ENCODE assay signal across 23 cellular contexts in the genomic region with DNA sequence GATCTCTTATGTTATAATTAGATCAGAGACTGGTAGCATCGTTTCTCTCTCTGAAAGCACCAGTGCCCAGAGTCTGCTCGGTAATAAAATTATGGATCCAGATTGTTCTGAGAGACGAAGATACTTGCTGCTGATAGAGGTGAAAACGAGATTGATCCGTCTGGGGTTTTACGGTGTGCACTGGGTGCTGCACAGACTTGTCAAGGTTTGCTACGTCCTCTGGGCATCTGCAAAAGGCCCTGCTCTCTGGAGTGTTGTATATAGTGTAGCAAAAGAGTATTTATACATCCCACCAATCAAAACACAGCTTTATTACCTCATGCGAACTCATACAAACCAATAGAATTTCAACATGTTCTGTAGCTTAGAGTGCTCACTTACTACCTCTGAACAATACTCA.
DNase-seq lines count a peak whose midpoint lies in the region; ATAC-seq, FAIRE-seq and TF ChIP-seq lines count a peak whose summit lies in the region.
"Had no signal": no experiment of that assay in that cellular context is flagged by ENCODE, and none has a peak within 500 bp of the region (broad histone marks: within the 10 kb centered on the region; RNA-seq: fewer than 3 reads in every experiment).

No MANE protein-coding gene starts in this region.

- peaks cover 6 to 28% of the 10 kb centered on the region in 2 experiments for H3K36me3 ChIP-seq in GM12878 (ENCODE audit: control insufficient read depth in 2 of 2, insufficient read depth in 2 of 2, low read length in 1 of 2)
- H3K36me3 ChIP-seq in stomach smooth muscle (ENCODE audit: control insufficient read depth in 2 of 2, insufficient read depth in 2 of 2, low read length in 2 of 2) = peaks cover 13 to 16% of the 10 kb centered on the region in 2 donors
- H3K36me3 ChIP-seq in naive thymus-derived CD4-positive, alpha-beta T cell (ENCODE audit: control insufficient read depth in 2 of 3, insufficient read depth in 3 of 3, low read length in 3 of 3) = peaks cover 0 to 12% (median 4%) of the 10 kb centered on the region in 3 experiments
- no peaks in the 10 kb centered on the region for H3K36me3 ChIP-seq in MM.1S (replicated peaks; ENCODE audit: insufficient read depth, low read length)
- H3K36me3 ChIP-seq: Peyer's patch had no signal

- no peak for TF ChIP-seq RAD21 in GM12878 (IDR thresholded peaks at IDR 0.05; ENCODE audit: insufficient read depth, low read depth, low read length)

- SMC1A ChIA-PET in GM12878 (lab: Charles Lee; ENCODE audit: uncharacterized antibody, unreplicated experiment) = interaction anchor here (1.6 kb wide), 1 partner anchor 17 kb away, joined by 5 read pairs; no protein-coding TSS in a partner anchor

- H3K27ac ChIP-seq in GM12878 (ENCODE audit: control insufficient read depth, insufficient read depth) (no peak overlapping the region), stomach smooth muscle (ENCODE audit: low read length) (peak overlapping the region; percentile 19), MM.1S (ENCODE audit: low read length) (no peak overlapping the region)
- H3K27ac ChIP-seq in naive thymus-derived CD4-positive, alpha-beta T cell (ENCODE audit: low read depth, low read length) = no peak overlapping the region
- H3K27ac ChIP-seq: HL-60, Peyer's patch had no signal

- no peak for TF ChIP-seq POLR2A in GM12878 (IDR thresholded peaks at IDR 0.05; ENCODE audit: low read depth, low read length)

- H3K79me2 ChIP-seq in GM12878 (ENCODE audit: control insufficient read depth, insufficient read depth, low read length) (no peaks in the 10 kb centered on the region), MM.1S (ENCODE audit: low read length) (no peaks in the 10 kb centered on the region)

- BruUV-seq in GM12878 (replicated peaks; lab: Mats Ljungman, UMichigan) = TSS peak; percentile 46

- H2AFZ ChIP-seq in GM12878 (ENCODE audit: control insufficient read depth, low read depth, low read length) (no peak overlapping the region), MM.1S (ENCODE audit: low read length) (no peak overlapping the region)
- H2AFZ ChIP-seq: GM23338 had no signal

- H3K4me2 ChIP-seq in GM12878 (ENCODE audit: control insufficient read depth, insufficient read depth) (no peak overlapping the region), MM.1S (ENCODE audit: low read depth, low read length) (no peak overlapping the region)
- H3K4me2 ChIP-seq: GM23338 had no signal

- no peaks in the 10 kb centered on the region for H3K9me3 Mint-ChIP-seq in activated naive CD4-positive, alpha-beta T cell treated with anti-CD3 and anti-CD28 coated beads, Interleukin-2, amount 50 U/mL, for 24 hours
- H3K9me3 Mint-ChIP-seq in WTC11 = no peaks in the 10 kb centered on the region
- H3K9me3 Mint-ChIP-seq in naive thymus-derived CD4-positive, alpha-beta T cell = peaks cover 0 to 1% (median 0%) of the 10 kb centered on the region in 11 donors
- H3K9me3 Mint-ChIP-seq: CD4-positive, CD25-positive, alpha-beta regulatory T cell; GM23338; T-helper 1 cell treated with Interleukin-12 subunit alpha and Interleukin-12 subunit beta and Interleukin-4 antibody, amounts not matched to agents 30 μg/mL and 1 μg/mL, for 36 hours had no signal

- ATAC-seq in GM12878 (no peak), WTC11 (no peak)
- ATAC-seq in naive thymus-derived CD4-positive, alpha-beta T cell = no peak
- ATAC-seq: GM23338, HCT116 had no signal

- CTCF ChIA-PET in GM12878 (lab: Yijun Ruan, JAX) = no interaction called here
- CTCF ChIA-PET in WTC11 (lab: Charles Lee) = no interaction called here
- CTCF ChIA-PET in naive thymus-derived CD4-positive, alpha-beta T cell (lab: Charles Lee) = no interaction called here

- POLR2A ChIA-PET in GM12878 (lab: Charles Lee) = no interaction called here
- POLR2A ChIA-PET in WTC11 (lab: Charles Lee) = no interaction called here
- POLR2A ChIA-PET in naive thymus-derived CD4-positive, alpha-beta T cell (lab: Charles Lee) = interaction anchor here (0.6 to 0.7 kb wide), 2 partner anchors 62 to 1197 kb away, joined by 3 read pairs; no protein-coding TSS in a partner anchor

- 92% methylated on average over 8 of the region's 8 CpGs for WGBS in GM12878 (ENCODE audit: insufficient coverage, insufficient replicate concordance, low lambda C conversion rate, missing lambda C conversion rate)

- no peaks in the 10 kb centered on the region for H4K20me1 ChIP-seq in GM12878 (ENCODE audit: control insufficient read depth, insufficient read depth)
- H4K20me1 ChIP-seq in MM.1S (ENCODE audit: insufficient read depth, low read length) = no peaks in the 10 kb centered on the region

- no peak overlapping the region for H3K4me3 Mint-ChIP-seq in activated naive CD4-positive, alpha-beta T cell treated with anti-CD3 and anti-CD28 coated beads, Interleukin-2, amount 50 U/mL, for 24 hours
- H3K4me3 Mint-ChIP-seq in WTC11 = no peak overlapping the region
- no peak overlapping the region for H3K4me3 Mint-ChIP-seq in naive thymus-derived CD4-positive, alpha-beta T cell
- H3K4me3 Mint-ChIP-seq: CD4-positive, CD25-positive, alpha-beta regulatory T cell; GM23338; T-helper 1 cell treated with Interleukin-12 subunit alpha and Interleukin-12 subunit beta and Interleukin-4 antibody, amounts not matched to agents 30 μg/mL and 1 μg/mL, for 36 hours had no signal

- in situ Hi-C loops in GM12878 (cut with MboI) = no loop called here

- no peaks in the 10 kb centered on the region for H3K9me2 ChIP-seq in MM.1S (replicated peaks; ENCODE audit: insufficient read depth, low read length)

- H3K4me1 Mint-ChIP-seq in activated naive CD4-positive, alpha-beta T cell treated with anti-CD3 and anti-CD28 coated beads, Interleukin-2, amount 50 U/mL, for 24 hours = no peaks in the 10 kb centered on the region
- H3K4me1 Mint-ChIP-seq in WTC11 = peaks cover 2% of the 10 kb centered on the region
- H3K4me1 Mint-ChIP-seq in naive thymus-derived CD4-positive, alpha-beta T cell = no peaks in the 10 kb centered on the region

- no peak for TF ChIP-seq CTCF in GM12878 (IDR thresholded peaks at IDR 0.05 in 2 of 3, conservative IDR thresholded peaks at IDR 0.05 in 1 of 3; ENCODE audit: control insufficient read depth in 2 of 3, extremely low read depth in 1 of 3, insufficient read depth in 1 of 3, low read depth in 3 of 3, low read length in 3 of 3)
- no peak for TF ChIP-seq CTCF in WTC11 (IDR thresholded peaks at IDR 0.05)
- no peak for TF ChIP-seq CTCF in MM.1S (IDR thresholded peaks at IDR 0.05; ENCODE audit: low read length)

- H3K4me1 ChIP-seq in GM12878 (ENCODE audit: control insufficient read depth, insufficient read depth, low read length) (no peaks in the 10 kb centered on the region), stomach smooth muscle (ENCODE audit: control insufficient read depth, insufficient read depth, low read length) (peaks cover 20% of the 10 kb centered on the region), MM.1S (ENCODE audit: low read length) (no peaks in the 10 kb centered on the region)
- no peaks in the 10 kb centered on the region for H3K4me1 ChIP-seq in naive thymus-derived CD4-positive, alpha-beta T cell (ENCODE audit: control insufficient read depth in 2 of 2, insufficient read depth in 2 of 2, low read length in 2 of 2)
- H3K4me1 ChIP-seq: Peyer's patch had no signal

- H3K36me3 Mint-ChIP-seq in activated naive CD4-positive, alpha-beta T cell treated with anti-CD3 and anti-CD28 coated beads, Interleukin-2, amount 50 U/mL, for 24 hours = peaks cover 7% of the 10 kb centered on the region
- H3K36me3 Mint-ChIP-seq in WTC11 = peaks cover 38% of the 10 kb centered on the region
- H3K36me3 Mint-ChIP-seq in naive thymus-derived CD4-positive, alpha-beta T cell = peaks cover 0 to 39% (median 5%) of the 10 kb centered on the region in 5 donors

- H3K27ac Mint-ChIP-seq in activated naive CD4-positive, alpha-beta T cell treated with anti-CD3 and anti-CD28 coated beads, Interleukin-2, amount 50 U/mL, for 24 hours = peak overlapping the region; percentile 80
- H3K27ac Mint-ChIP-seq in WTC11 = no peak overlapping the region
- H3K27ac Mint-ChIP-seq in naive thymus-derived CD4-positive, alpha-beta T cell = peak overlapping the region in 1 of 9 donors; percentile 12
- H3K27ac Mint-ChIP-seq: GM23338; T-helper 1 cell treated with Interleukin-12 subunit alpha and Interleukin-12 subunit beta and Interleukin-4 antibody, amounts not matched to agents 30 μg/mL and 1 μg/mL, for 36 hours had no signal

- intact Hi-C loops in GM12878 (cut with micrococcal nuclease; ENCODE audit: unreplicated experiment) = no loop called here
- intact Hi-C loops in naive thymus-derived CD4-positive, alpha-beta T cell (cut with micrococcal nuclease) = no loop called here

- FAIRE-seq in GM12878 (lab: Jason Lieb, UNC) = no peak
- FAIRE-seq: G401.6, GM12891, GM18507, HTR-8/SVneo had no signal

- no peaks in the 10 kb centered on the region for H3K9me3 ChIP-seq in GM12878 (replicated peaks; ENCODE audit: control insufficient read depth, insufficient read depth, low read length)
- no peaks in the 10 kb centered on the region for H3K9me3 ChIP-seq in stomach smooth muscle (ENCODE audit: control insufficient read depth in 2 of 2, low read length in 2 of 2)
- H3K9me3 ChIP-seq in naive thymus-derived CD4-positive, alpha-beta T cell (ENCODE audit: control insufficient read depth in 2 of 3, low read length in 3 of 3) = no peaks in the 10 kb centered on the region
- H3K9me3 ChIP-seq in MM.1S (replicated peaks; ENCODE audit: insufficient read depth, low read length) = no peaks in the 10 kb centered on the region
- H3K9me3 ChIP-seq: Peyer's patch had no signal

- no peak overlapping the region for H3K9ac ChIP-seq in GM12878 (ENCODE audit: control insufficient read depth, insufficient read depth, low read length)
- H3K9ac ChIP-seq in stomach smooth muscle (ENCODE audit: low read length in 2 of 2) = no peak overlapping the region
- H3K9ac ChIP-seq in MM.1S (ENCODE audit: low read length) = no peak overlapping the region

- H3K27me3 ChIP-seq in GM12878 (replicated peaks in 1 of 2; ENCODE audit: control insufficient read depth in 2 of 2, insufficient read depth in 2 of 2, low read length in 1 of 2) = no peaks in the 10 kb centered on the region
- no peaks in the 10 kb centered on the region for H3K27me3 ChIP-seq in stomach smooth muscle (ENCODE audit: control insufficient read depth in 1 of 2, insufficient read depth in 2 of 2, low read length in 2 of 2)
- H3K27me3 ChIP-seq in naive thymus-derived CD4-positive, alpha-beta T cell (ENCODE audit: control insufficient read depth in 2 of 2, insufficient read depth in 2 of 2, low read length in 2 of 2) = no peaks in the 10 kb centered on the region
- no peaks in the 10 kb centered on the region for H3K27me3 ChIP-seq in MM.1S (replicated peaks; ENCODE audit: insufficient read depth, low read length)
- H3K27me3 ChIP-seq: Peyer's patch had no signal

- H3F3A ChIP-seq in MM.1S (ENCODE audit: insufficient read depth, low read length) = no peaks in the 10 kb centered on the region

- TF ChIP-seq EP300 in GM12878 (IDR thresholded peaks at IDR 0.05; ENCODE audit: borderline replicate concordance in 1 of 2, control insufficient read depth in 1 of 2, low read depth in 2 of 2, low read length in 2 of 2) = no peak

- RAD21 ChIA-PET in GM12878 (lab: Charles Lee; ENCODE audit: unreplicated experiment) = no interaction called here

- H3K4me3 ChIP-seq in GM12878 (no peak overlapping the region), stomach smooth muscle (ENCODE audit: low read length in 2 of 2) (no peak overlapping the region), MM.1S (ENCODE audit: low read length) (no peak overlapping the region)
- no peak overlapping the region for H3K4me3 ChIP-seq in naive thymus-derived CD4-positive, alpha-beta T cell (ENCODE audit: low read length)
- H3K4me3 ChIP-seq: GM23338, Peyer's patch had no signal

- DNase-seq in activated naive CD4-positive, alpha-beta T cell (lab: John Stamatoyannopoulos, UW) = no peak
- DNase-seq in NCI-H69 (lab: John Stamatoyannopoulos, UW) = peak; percentile 13
- DNase-seq in GM12878 (ENCODE audit: low read depth, low spot score) = no peak
- DNase-seq in WTC11 (ENCODE audit: low spot score) = no peak
- DNase-seq in naive thymus-derived CD4-positive, alpha-beta T cell = no peak
- DNase-seq in MM.1S = no peak
- DNase-seq: CD4-positive, CD25-positive, alpha-beta regulatory T cell; DND-41; NCI-H1436 treated with DMSO at 0.1 percent for 48 hours; NCI-H2081 treated with DMSO at 0.1 percent for 48 hours; NCI-H748 treated with DMSO at 0.1 percent for 48 hours; Peyer's patch; SHP77 had no signal

- H3K27me3 Mint-ChIP-seq in activated naive CD4-positive, alpha-beta T cell treated with anti-CD3 and anti-CD28 coated beads, Interleukin-2, amount 50 U/mL, for 24 hours = no peaks in the 10 kb centered on the region
- no peaks in the 10 kb centered on the region for H3K27me3 Mint-ChIP-seq in WTC11 (ENCODE audit: low read depth)
- H3K27me3 Mint-ChIP-seq in naive thymus-derived CD4-positive, alpha-beta T cell = no peaks in the 10 kb centered on the region
- H3K27me3 Mint-ChIP-seq: CD4-positive, CD25-positive, alpha-beta regulatory T cell had no signal
